ENCODE assay signal across 1 cellular context in genomic region chr14:68349900-68350323, GRCh38.
TF ChIP-seq lines count a peak whose summit lies in the region.

No MANE protein-coding gene starts in this region.

TF ChIP-seq in HepG2, 621 proteins besides CTCF, POLR2A, EP300 and RAD21 (continued from another document and continues in another):
- TF ChIP-seq ZNF18 (CRISPR knock-in tag; IDR thresholded peaks at IDR 0.05; ENCODE audit: insufficient replicate concordance) (peak; percentile 15), DR1 (CRISPR knock-in tag; IDR thresholded peaks at IDR 0.05) (no peak), HNF4A (CRISPR knock-in tag; IDR thresholded peaks at IDR 0.05) (peak; percentile 97), BCL3 (CRISPR knock-in tag; IDR thresholded peaks at IDR 0.05) (no peak), SMAD3 (CRISPR knock-in tag; IDR thresholded peaks at IDR 0.05) (peak; percentile 94), DRAP1 (CRISPR knock-in tag; IDR thresholded peaks at IDR 0.05) (peak; percentile 25; the same call in 1 of the 2 replicates), ATF3 (CRISPR knock-in tag; IDR thresholded peaks at IDR 0.05) (peak; percentile 18; the same call in 1 of the 2 replicates), SAP130 (CRISPR knock-in tag; IDR thresholded peaks at IDR 0.05; ENCODE audit: low read depth) (peak; percentile 81), JUNB (CRISPR knock-in tag; IDR thresholded peaks at IDR 0.05; ENCODE audit: borderline replicate concordance) (peak; percentile 26; the same call in 1 of the 2 replicates), PLRG1 (conservative IDR thresholded peaks at IDR 0.05) (no peak), ZNF260 (CRISPR knock-in tag; IDR thresholded peaks at IDR 0.05; ENCODE audit: borderline replicate concordance, low read depth) (no peak), ZEB1 (IDR thresholded peaks at IDR 0.05; ENCODE audit: insufficient replicate concordance, low read depth) (peak; percentile 42), GFI1 (CRISPR knock-in tag; IDR thresholded peaks at IDR 0.05; ENCODE audit: borderline replicate concordance) (peak; percentile 100), TERF1 (CRISPR knock-in tag; IDR thresholded peaks at IDR 0.05) (no peak), IKZF4 (CRISPR knock-in tag; IDR thresholded peaks at IDR 0.05; ENCODE audit: borderline replicate concordance, low read depth, not compliant biosample characterization) (no peak), ARID4A (CRISPR knock-in tag; IDR thresholded peaks at IDR 0.05; ENCODE audit: borderline replicate concordance) (peak; percentile 55; the same call in 1 of the 2 replicates), ISL2 (CRISPR knock-in tag; IDR thresholded peaks at IDR 0.05) (peak; percentile 100), HDAC2 (CRISPR knock-in tag; IDR thresholded peaks at IDR 0.05) (peak; percentile 99), ETV5 (CRISPR knock-in tag; IDR thresholded peaks at IDR 0.05; ENCODE audit: borderline replicate concordance) (peak; percentile 98), KMT2B (CRISPR knock-in tag; IDR thresholded peaks at IDR 0.05) (no peak), ZNF431 (CRISPR knock-in tag; IDR thresholded peaks at IDR 0.05; ENCODE audit: borderline replicate concordance, low read depth) (no peak), HMGXB4 (CRISPR knock-in tag; IDR thresholded peaks at IDR 0.05; ENCODE audit: borderline replicate concordance in 1 of 2, low read depth in 1 of 2) (peak in 1 of 2 experiments; percentile 34; a peak in 1 of 4 replicates), SKIL (CRISPR knock-in tag; IDR thresholded peaks at IDR 0.05; ENCODE audit: borderline replicate concordance) (peak; percentile 98), EZH2 (conservative IDR thresholded peaks at IDR 0.05; ENCODE audit: low read depth, low read length) (no peak), POGK (CRISPR knock-in tag; conservative IDR thresholded peaks at IDR 0.05) (peak; percentile 67; the same call in 1 of the 2 replicates), TIGD3 (CRISPR knock-in tag; IDR thresholded peaks at IDR 0.05; ENCODE audit: borderline replicate concordance) (no peak), ZNF792 (CRISPR knock-in tag; IDR thresholded peaks at IDR 0.05) (peak; percentile 95; the same call in 1 of the 2 replicates), CREM (IDR thresholded peaks at IDR 0.05) (peak; percentile 94), CREM (CRISPR knock-in tag; IDR thresholded peaks at IDR 0.05) (no peak), ZBTB1 (CRISPR knock-in tag; IDR thresholded peaks at IDR 0.05; ENCODE audit: borderline replicate concordance) (no peak), MED13 (CRISPR knock-in tag; IDR thresholded peaks at IDR 0.05) (peak; percentile 84; the same call in 1 of the 2 replicates), ZNF329 (CRISPR knock-in tag; IDR thresholded peaks at IDR 0.05; ENCODE audit: low read depth) (no peak), ATF7-NPFF (CRISPR knock-in tag; IDR thresholded peaks at IDR 0.05; ENCODE audit: low read depth) (peak; percentile 66; the same call in 1 of the 2 replicates), JUND (CRISPR knock-in tag; IDR thresholded peaks at IDR 0.05) (0 out of 2 replicates have a peak, but pooled peaks have one; percentile 54), GTF3A (CRISPR knock-in tag; conservative IDR thresholded peaks at IDR 0.05) (no peak), CENPX (CRISPR knock-in tag; IDR thresholded peaks at IDR 0.05) (no peak), ZNF878 (CRISPR knock-in tag; IDR thresholded peaks at IDR 0.05) (peak; percentile 82; the same call in 1 of the 2 replicates), CEBPG (CRISPR knock-in tag; IDR thresholded peaks at IDR 0.05) (peak; percentile 87), MAFK (conservative IDR thresholded peaks at IDR 0.05 in 1 of 2, IDR thresholded peaks at IDR 0.05 in 1 of 2; ENCODE audit: low read length in 2 of 2) (peak; percentile 94 to 97), SMYD3 (CRISPR knock-in tag; IDR thresholded peaks at IDR 0.05) (peak; percentile 27; the same call in 1 of the 2 replicates), KDM6A (CRISPR knock-in tag; IDR thresholded peaks at IDR 0.05; ENCODE audit: low read depth) (peak; percentile 70), ZNF605 (CRISPR knock-in tag; IDR thresholded peaks at IDR 0.05) (0 out of 2 replicates have a peak, but pooled peaks have one; percentile 47), SCMH1 (CRISPR knock-in tag; IDR thresholded peaks at IDR 0.05; ENCODE audit: borderline replicate concordance) (no peak), RFXAP (CRISPR knock-in tag; IDR thresholded peaks at IDR 0.05; ENCODE audit: borderline replicate concordance) (peak; percentile 70; the same call in 1 of the 2 replicates), ZNF589 (CRISPR knock-in tag; conservative IDR thresholded peaks at IDR 0.05) (0 out of 2 replicates have a peak, but pooled peaks have one; percentile 32), THAP11 (CRISPR knock-in tag; IDR thresholded peaks at IDR 0.05) (peak; percentile 71), HOXD1 (CRISPR knock-in tag; IDR thresholded peaks at IDR 0.05) (peak; percentile 94), SIN3A (IDR thresholded peaks at IDR 0.05; ENCODE audit: borderline replicate concordance, low read depth, low read length) (no peak), ATM (IDR thresholded peaks at IDR 0.05; ENCODE audit: borderline replicate concordance) (no peak)
